8 cellular contexts compared by ENCODE assay signal in genomic region chr4:6695660-6696581, GRCh38. TPM values are rescaled to one million over a fixed set of nuclear protein-coding genes. Genes with fewer than 3 reads are reported as not detected.
A peak's percentile ranks its signal among the peaks of the same experiment; 100 is the strongest.
DNase-seq lines count a peak whose midpoint lies in the region; ATAC-seq and TF ChIP-seq lines count a peak whose summit lies in the region.

No MANE protein-coding gene starts in this region.

- TF ChIP-seq CTCF in thyroid gland (IDR thresholded peaks at IDR 0.05) = no peak

- peak overlapping the region; percentile 81 for H3K27ac ChIP-seq in CD4-positive, CD25-positive, alpha-beta regulatory T cell (ENCODE audit: insufficient read depth, low read length, poor library complexity, severe bottlenecking)
- H3K27ac ChIP-seq in mucosa of rectum (ENCODE audit: low read depth in 2 of 2, low read length in 2 of 2) (peak overlapping the region; percentile 57 to 79), thyroid gland (no peak overlapping the region)

- H3K4me3 ChIP-seq in CD4-positive, CD25-positive, alpha-beta regulatory T cell (ENCODE audit: low read depth, low read length) = peak overlapping the region; percentile 69
- H3K4me3 ChIP-seq in mucosa of rectum (ENCODE audit: low read length in 2 of 2) (peak overlapping the region in 1 of 2 donors; percentile 46), thyroid gland (replicated peaks in 1 of 3) (no peak overlapping the region)

- peaks cover 15 to 86% (median 45%) of the 10 kb centered on the region in 4 donors for H3K4me1 Mint-ChIP-seq in CD4-positive, CD25-positive, alpha-beta regulatory T cell
- H3K4me1 Mint-ChIP-seq in activated naive CD4-positive, alpha-beta T cell treated with anti-CD3 and anti-CD28 coated beads, Interleukin-2, amount 10 ng/mL, durations not matched to agents 7 days and 5 days = peaks cover 90% of the 10 kb centered on the region

- H3K36me3 Mint-ChIP-seq in CD4-positive, CD25-positive, alpha-beta regulatory T cell = peaks cover 20% of the 10 kb centered on the region
- H3K36me3 Mint-ChIP-seq in activated naive CD4-positive, alpha-beta T cell treated with anti-CD3 and anti-CD28 coated beads, Interleukin-2, amount 10 ng/mL, durations not matched to agents 7 days and 5 days = peaks cover 26% of the 10 kb centered on the region

- peak overlapping the region; percentile 92 to 100 (median 92) for H3K27ac Mint-ChIP-seq in CD4-positive, CD25-positive, alpha-beta regulatory T cell
- peak overlapping the region; percentile 94 for H3K27ac Mint-ChIP-seq in activated naive CD4-positive, alpha-beta T cell treated with anti-CD3 and anti-CD28 coated beads, Interleukin-2, amount 10 ng/mL, durations not matched to agents 7 days and 5 days

- H3K27me3 Mint-ChIP-seq in CD4-positive, CD25-positive, alpha-beta regulatory T cell = no peaks in the 10 kb centered on the region
- no peaks in the 10 kb centered on the region for H3K27me3 Mint-ChIP-seq in activated naive CD4-positive, alpha-beta T cell treated with anti-CD3 and anti-CD28 coated beads, Interleukin-2, amount 10 ng/mL, durations not matched to agents 7 days and 5 days

- CTCF ChIA-PET in activated naive CD4-positive, alpha-beta T cell treated with anti-CD3 and anti-CD28 coated beads, Interleukin-2, amount 10 ng/mL, durations not matched to agents 7 days and 5 days (lab: Charles Lee) = interaction anchor here (0.8 to 3.7 kb wide), 6 partner anchors 8 to 32 kb away, joined by 3 to 47 read pairs (median 4); partner anchors contain the start of gene MRFAP1L1

- no peaks in the 10 kb centered on the region for H3K27me3 ChIP-seq in CD4-positive, CD25-positive, alpha-beta regulatory T cell (ENCODE audit: control insufficient read depth, insufficient read depth, low read length)
- H3K27me3 ChIP-seq in mucosa of rectum (ENCODE audit: control insufficient read depth in 2 of 2, insufficient read depth in 2 of 2, low read length in 2 of 2) (no peaks in the 10 kb centered on the region), thyroid gland (no peaks in the 10 kb centered on the region)

- H3K9me3 Mint-ChIP-seq in CD4-positive, CD25-positive, alpha-beta regulatory T cell = no peaks in the 10 kb centered on the region
- H3K9me3 Mint-ChIP-seq in activated naive CD4-positive, alpha-beta T cell treated with anti-CD3 and anti-CD28 coated beads, Interleukin-2, amount 10 ng/mL, durations not matched to agents 7 days and 5 days = no peaks in the 10 kb centered on the region

- H3K9ac ChIP-seq in mucosa of rectum (ENCODE audit: low read depth in 1 of 2, low read length in 2 of 2) = peak overlapping the region in 1 of 2 donors; percentile 36

- intact Hi-C loops in thyroid gland (cut with DNase I) = no loop called here

- ATAC-seq in CD4-positive, CD25-positive, alpha-beta regulatory T cell (ENCODE audit: low read depth in 2 of 2) = peak; percentile 94 to 95
- ATAC-seq in GM18909 (IDR thresholded peaks at IDR 0.05; ENCODE audit: poor library complexity, unreplicated experiment) = no peak
- ATAC-seq in GM18870 (IDR thresholded peaks at IDR 0.05; ENCODE audit: unreplicated experiment) = no peak
- no peak for ATAC-seq in HG03460 (IDR thresholded peaks at IDR 0.05; ENCODE audit: unreplicated experiment)

- 68 to 80% methylated on average over 17 to 18 of the region's 18 CpGs for WGBS in thyroid gland, 2 donors

- peaks cover 81% of the 10 kb centered on the region for H3K4me1 ChIP-seq in CD4-positive, CD25-positive, alpha-beta regulatory T cell (ENCODE audit: control insufficient read depth, insufficient read depth, low read length, poor library complexity, severe bottlenecking)
- peaks cover 9 to 29% of the 10 kb centered on the region in 2 donors for H3K4me1 ChIP-seq in mucosa of rectum (ENCODE audit: control insufficient read depth in 2 of 2, insufficient read depth in 2 of 2, low read length in 2 of 2)
- H3K4me1 ChIP-seq in thyroid gland = no peaks in the 10 kb centered on the region

- DNase-seq in CD4-positive, CD25-positive, alpha-beta regulatory T cell = peak; percentile 31 to 94 (median 69)
- DNase-seq in NCI-H146 treated with DMSO at 0.1 percent for 48 hours (lab: John Stamatoyannopoulos, UW; ENCODE audit: unreplicated experiment) (peak; percentile 30), thyroid gland (no peak)
- peak; percentile 80 for DNase-seq in activated naive CD4-positive, alpha-beta T cell treated with anti-CD3 and anti-CD28 coated beads, Interleukin-2, amount 10 ng/mL, durations not matched to agents 7 days and 5 days

- no peak for TF ChIP-seq POLR2A in thyroid gland (IDR thresholded peaks at IDR 0.05)

- no peaks in the 10 kb centered on the region for H3K36me3 ChIP-seq in CD4-positive, CD25-positive, alpha-beta regulatory T cell (ENCODE audit: control insufficient read depth, insufficient read depth, low read length)
- H3K36me3 ChIP-seq in mucosa of rectum (ENCODE audit: control insufficient read depth in 2 of 2, insufficient read depth in 2 of 2, low read length in 2 of 2) (peaks cover 0 to 4% of the 10 kb centered on the region in 2 donors), thyroid gland (no peaks in the 10 kb centered on the region)

- no peaks in the 10 kb centered on the region for H3K9me3 ChIP-seq in CD4-positive, CD25-positive, alpha-beta regulatory T cell (ENCODE audit: control insufficient read depth in 2 of 2, low read length in 2 of 2)
- H3K9me3 ChIP-seq in mucosa of rectum (ENCODE audit: control insufficient read depth in 2 of 2, low read length in 2 of 2) = no peaks in the 10 kb centered on the region
- H3K9me3 ChIP-seq in thyroid gland = no peaks in the 10 kb centered on the region

- H3K4me3 Mint-ChIP-seq in CD4-positive, CD25-positive, alpha-beta regulatory T cell = peak overlapping the region; percentile 4 to 79 (median 70)
- peak overlapping the region; percentile 40 for H3K4me3 Mint-ChIP-seq in activated naive CD4-positive, alpha-beta T cell treated with anti-CD3 and anti-CD28 coated beads, Interleukin-2, amount 10 ng/mL, durations not matched to agents 7 days and 5 days

RNA-seq across cellular contexts. Expression of gene S100P, which starts 2.2 kb away (rescaled TPM):
- total RNA-seq in CD4-positive, CD25-positive, alpha-beta regulatory T cell = not detected
- 1 to 10 TPM in 3 of 4 donors, not detected in 1; 1.2 to 4.1 (median 1.5) TPM for polyA plus RNA-seq in CD4-positive, CD25-positive, alpha-beta regulatory T cell
- under 1 TPM in 1 of 4 donors, not detected in 3; 0.56 TPM for total RNA-seq in thyroid gland

RNA-seq across cellular contexts. Expression of gene MRFAP1L1, which starts 13.7 kb away (rescaled TPM):
- total RNA-seq in CD4-positive, CD25-positive, alpha-beta regulatory T cell = 32.6 TPM
- polyA plus RNA-seq in CD4-positive, CD25-positive, alpha-beta regulatory T cell = 100 to 1,000 TPM; 139 to 156 (median 150) TPM
- total RNA-seq in thyroid gland = 10 to 100 TPM; 70.5 to 93.9 (median 76.2) TPM

RNA-seq across cellular contexts. Expression of gene BLOC1S4, which starts 20.1 kb away (rescaled TPM):
- 27.5 TPM for total RNA-seq in CD4-positive, CD25-positive, alpha-beta regulatory T cell
- polyA plus RNA-seq in CD4-positive, CD25-positive, alpha-beta regulatory T cell = 100 to 1,000 TPM in 1 of 4 donors, 10 to 100 TPM in 3; 81.1 to 103 (median 94.8) TPM
- 10 to 100 TPM; 11.7 to 31.3 (median 22.1) TPM for total RNA-seq in thyroid gland

RNA-seq across cellular contexts. Expression of gene MRFAP1, which starts 55.4 kb away (rescaled TPM):
- total RNA-seq in CD4-positive, CD25-positive, alpha-beta regulatory T cell = 202 TPM
- 100 to 1,000 TPM; 148 to 188 (median 180) TPM for polyA plus RNA-seq in CD4-positive, CD25-positive, alpha-beta regulatory T cell
- 100 to 1,000 TPM; 258 to 314 (median 288) TPM for total RNA-seq in thyroid gland

Comparison
In these comparisons a context has a peak if more than half of its experiments do, and no peak if none do; other contexts are left out.
1. ATAC-seq: peak in CD4-positive, CD25-positive, alpha-beta regulatory T cell (2 of 2); none in GM18909 (single experiment), GM18870 (single experiment) and HG03460 (single experiment).
2. DNase-seq: peak in CD4-positive, CD25-positive, alpha-beta regulatory T cell (3 of 3), NCI-H146 treated with DMSO at 0.1 percent for 48 hours (single experiment) and activated naive CD4-positive, alpha-beta T cell treated with anti-CD3 and anti-CD28 coated beads, Interleukin-2, amount 10 ng/mL, durations not matched to agents 7 days and 5 days (single experiment); none in thyroid gland (0 of 2).
3. H3K27ac ChIP-seq: peak in CD4-positive, CD25-positive, alpha-beta regulatory T cell (single experiment) and mucosa of rectum (2 of 2); none in thyroid gland (0 of 3).